31 cellular contexts compared by ENCODE assay signal in the genomic region with DNA sequence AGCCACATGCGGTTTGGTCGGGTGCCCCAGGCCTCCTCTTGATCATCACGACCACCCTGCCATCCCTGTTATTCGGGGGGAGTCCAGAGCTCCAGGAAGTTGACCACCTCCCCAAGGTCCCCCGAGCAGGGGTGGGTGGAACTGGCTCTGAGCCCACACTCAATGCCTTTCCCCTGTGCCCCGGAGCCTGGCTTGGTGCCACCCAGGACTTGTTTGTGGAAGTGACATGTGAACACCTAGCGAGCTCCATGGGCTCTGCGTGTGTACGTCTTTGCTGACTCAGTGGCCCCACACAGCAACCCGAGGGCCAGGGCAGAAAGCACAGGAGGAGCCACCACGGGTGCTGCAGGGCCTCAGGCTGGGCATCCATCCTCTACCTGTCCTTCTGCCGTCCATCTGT.
"Had no signal": no experiment of that assay in that cellular context is flagged by ENCODE, and none has a peak within 500 bp of the region (broad histone marks: within the 10 kb centered on the region; RNA-seq: fewer than 3 reads in every experiment).

No MANE protein-coding gene starts in this region.

- H3K27me3 ChIP-seq: ascending aorta, cardiac muscle cell, MG63 had no signal

- H3K27ac ChIP-seq: ascending aorta, cardiac muscle cell, SK-N-MC had no signal

- FAIRE-seq: RCC 7860, TTC549 had no signal

- DNase-seq: activated CD4-positive, alpha-beta T cell treated with anti-CD3 and anti-CD28 coated beads for 36 hours; activated CD4-positive, alpha-beta T cell treated with anti-CD3 and anti-CD28 coated beads, Interleukin-2, amount 10 ng/mL, durations not matched to agents 7 days and 5 days; activated CD4-positive, alpha-beta T cell treated with anti-CD3 and anti-CD28 coated beads, Interleukin-2, amount 50 U/mL, for 48 hours; activated CD8-positive, alpha-beta T cell treated with anti-CD3 and anti-CD28 coated beads, Interleukin-2, amount 10 ng/mL, durations not matched to agents 7 days and 5 days; activated gamma-delta T cell; activated naive CD4-positive, alpha-beta T cell treated with Interleukin-2 at 50 U/mL for 16 hours; activated naive CD8-positive, alpha-beta T cell treated with anti-CD3 and anti-CD28 coated beads, Interleukin-2, amount 10 ng/mL, durations not matched to agents 7 days and 5 days; activated T-cell treated with anti-CD3 and anti-CD28 coated beads, Interleukin-2, amount 50 U/mL, for 24 hours; amygdala; Kasumi-1; MG63; NCI-H1048; NCI-H1105 treated with DMSO at 0.1 percent for 48 hours; NCI-H1436; NCI-H1694; NCI-H1930; NCI-H2081 treated with DMSO at 0.1 percent for 48 hours; NCI-H226; NCI-H446 treated with DMSO at 0.1 percent for 48 hours; NCI-H524; NCI-H82; NK-92 treated with Interleukin-12 subunit alpha and Interleukin-12 subunit beta, amount 100 ng/mL, for 24 hours; PC-3; Right ventricle myocardium superior had no signal

- H3K4me3 ChIP-seq: ascending aorta, cardiac muscle cell, MG63, SK-N-MC had no signal

- H3K9me3 ChIP-seq: ascending aorta, MG63 had no signal

- H3K36me3 ChIP-seq: cardiac muscle cell had no signal

- ATAC-seq: activated CD4-positive, alpha-beta T cell treated with anti-CD3 and anti-CD28 coated beads for 36 hours; activated CD4-positive, CD25-positive, alpha-beta regulatory T cell treated with anti-CD3 and anti-CD28 coated beads, Interleukin-2, amount 50 U/mL, for 24 hours; activated CD8-positive, alpha-beta T cell treated with anti-CD3 and anti-CD28 coated beads, Interleukin-2, amount 10 ng/mL, durations not matched to agents 7 days and 5 days; PC-3; WTC11 had no signal
